1 cellular context compared by ENCODE assay signal in genomic region chr1:28249013-28249870, GRCh38.
TF ChIP-seq lines count a peak whose summit lies in the region.

No MANE protein-coding gene starts in this region.

TF ChIP-seq in HepG2, 621 proteins besides CTCF, POLR2A, EP300 and RAD21 (continued from another document and continues in another):
- peak; percentile 25; the same call in 1 of the 2 replicates for TF ChIP-seq ZNF770 (CRISPR knock-in tag; IDR thresholded peaks at IDR 0.05)
- no peak for TF ChIP-seq CBX1 (IDR thresholded peaks at IDR 0.05; ENCODE audit: low read depth)
- 0 out of 2 replicates have a peak, but pooled peaks have one; percentile 27 for TF ChIP-seq ZNF12 (CRISPR knock-in tag; IDR thresholded peaks at IDR 0.05)
- TF ChIP-seq SALL1 (CRISPR knock-in tag; IDR thresholded peaks at IDR 0.05) = peak; percentile 41; the same call in 1 of the 2 replicates
- TF ChIP-seq ZNF441 (CRISPR knock-in tag; IDR thresholded peaks at IDR 0.05; ENCODE audit: borderline replicate concordance) = no peak
- peak; percentile 91 for TF ChIP-seq CEBPB (IDR thresholded peaks at IDR 0.05; ENCODE audit: borderline replicate concordance, low read depth, low read length)
- no peak for TF ChIP-seq RERE (CRISPR knock-in tag; IDR thresholded peaks at IDR 0.05; ENCODE audit: low read depth)
- TF ChIP-seq ATF4 (CRISPR knock-in tag; IDR thresholded peaks at IDR 0.05) = peak; percentile 60 to 99; a peak in 2 of 4 replicates
- 0 out of 2 replicates have a peak, but pooled peaks have one; percentile 16 for TF ChIP-seq MED1 (CRISPR knock-in tag; IDR thresholded peaks at IDR 0.05)
- TF ChIP-seq SIN3A (IDR thresholded peaks at IDR 0.05; ENCODE audit: borderline replicate concordance, low read depth, low read length) = 0 out of 2 replicates have a peak, but pooled peaks have one; percentile 41
- TF ChIP-seq SMC3 (IDR thresholded peaks at IDR 0.05; ENCODE audit: low read length) = no peak
- no peak for TF ChIP-seq FOXP1 (IDR thresholded peaks at IDR 0.05)
- TF ChIP-seq FOXP1 (CRISPR knock-in tag; IDR thresholded peaks at IDR 0.05) = 0 out of 2 replicates have a peak, but pooled peaks have one; percentile 7
- TF ChIP-seq ZNF740 (CRISPR knock-in tag; IDR thresholded peaks at IDR 0.05) = no peak
- TF ChIP-seq ZNF503 (CRISPR knock-in tag; IDR thresholded peaks at IDR 0.05) = no peak
- TF ChIP-seq ZNF362 (CRISPR knock-in tag; IDR thresholded peaks at IDR 0.05; ENCODE audit: borderline replicate concordance) = no peak
- peak; percentile 58; the same call in 1 of the 2 replicates for TF ChIP-seq TGIF2 (CRISPR knock-in tag; IDR thresholded peaks at IDR 0.05)
- 0 out of 2 replicates have a peak, but pooled peaks have one; percentile 22 for TF ChIP-seq ZNF644 (CRISPR knock-in tag; IDR thresholded peaks at IDR 0.05; ENCODE audit: low read depth)
- no peak for TF ChIP-seq SNRNP70 (IDR thresholded peaks at IDR 0.05; ENCODE audit: low read depth, low read length)
- TF ChIP-seq HMGA1 (CRISPR knock-in tag; conservative IDR thresholded peaks at IDR 0.05) = no peak
- TF ChIP-seq ZBTB49 (CRISPR knock-in tag; IDR thresholded peaks at IDR 0.05; ENCODE audit: borderline replicate concordance) = no peak
- TF ChIP-seq CSRNP2 (CRISPR knock-in tag; conservative IDR thresholded peaks at IDR 0.05; ENCODE audit: low read depth) = no peak
- TF ChIP-seq ZBED4 (CRISPR knock-in tag; IDR thresholded peaks at IDR 0.05; ENCODE audit: borderline replicate concordance) = 0 out of 2 replicates have a peak, but pooled peaks have one; percentile 18
- peak; percentile 85 for TF ChIP-seq GATAD2A (CRISPR knock-in tag; IDR thresholded peaks at IDR 0.05)
- 0 out of 2 replicates have a peak, but pooled peaks have one; percentile 6 for TF ChIP-seq FOXA3 (CRISPR knock-in tag; IDR thresholded peaks at IDR 0.05)
- TF ChIP-seq MYPOP (CRISPR knock-in tag; IDR thresholded peaks at IDR 0.05) = no peak
- no peak for TF ChIP-seq FOXP4 (CRISPR knock-in tag; IDR thresholded peaks at IDR 0.05)
- TF ChIP-seq ETV5 (CRISPR knock-in tag; IDR thresholded peaks at IDR 0.05; ENCODE audit: borderline replicate concordance) = no peak
- peak; percentile 65; the same call in 1 of the 2 replicates for TF ChIP-seq THAP11 (CRISPR knock-in tag; IDR thresholded peaks at IDR 0.05)
